8 cellular contexts compared by ENCODE assay signal in genomic region chr1:117607471-117607870, GRCh38. TPM values are rescaled to one million over a fixed set of nuclear protein-coding genes. Genes with fewer than 3 reads are reported as not detected.
DNase-seq lines count a peak whose midpoint lies in the region; ATAC-seq and TF ChIP-seq lines count a peak whose summit lies in the region.

No MANE protein-coding gene starts in this region.

- H3K4me3 ChIP-seq in HEK293 (ENCODE audit: low read depth, low read length) = no peak overlapping the region
- peak overlapping the region in 36 of 59 donors; percentile 56 to 92 (median 81) for H3K4me3 ChIP-seq in dorsolateral prefrontal cortex
- peak overlapping the region in 3 of 4 donors; percentile 60 to 82 (median 75) for H3K4me3 ChIP-seq in sigmoid colon

- H3K4me1 Mint-ChIP-seq in HFFc6 (ENCODE audit: low read depth) = peaks cover 19% of the 10 kb centered on the region

- no peaks in the 10 kb centered on the region for H3K36me3 Mint-ChIP-seq in HFFc6 (ENCODE audit: low read depth)

- in situ Hi-C loops in GM13977 (cut with MboI; ENCODE audit: low pct_unique_long_range_greater_than_20kb, low sequenced_read_pairs, unreplicated experiment) = no loop called here

- CTCF ChIA-PET in HEK293 (lab: Yijun Ruan, JAX) = interaction anchor here (0.7 to 2.1 kb wide), 5 partner anchors 66 to 470 kb away, joined by 3 to 8 read pairs (median 3); no protein-coding TSS in a partner anchor

- intact Hi-C loops in dorsolateral prefrontal cortex (cut with DNase I) (loop anchor here (5.0 to 10.0 kb wide), 3 partner anchors 150 to 243 kb away; partner anchors contain the start of gene MAN1A2 (in 2 of the 2)), sigmoid colon (cut with DNase I) (loop anchor here (2.0 to 10.0 kb wide), 4 partner anchors 73 to 483 kb away; partner anchors contain the start of genes MAN1A2 and TRIM45)

- H3K9me3 ChIP-seq in HEK293 (ENCODE audit: control insufficient read depth, insufficient read depth, low read depth, low read length) = no peaks in the 10 kb centered on the region
- no peaks in the 10 kb centered on the region for H3K9me3 ChIP-seq in sigmoid colon

- H3K4me3 Mint-ChIP-seq in HFFc6 = no peak overlapping the region

- H3K9me3 Mint-ChIP-seq in HFFc6 = no peaks in the 10 kb centered on the region

- H3K36me3 ChIP-seq in HEK293 (ENCODE audit: control insufficient read depth in 2 of 2, insufficient read depth in 1 of 2, low read length in 2 of 2) = no peaks in the 10 kb centered on the region
- no peaks in the 10 kb centered on the region for H3K36me3 ChIP-seq in sigmoid colon

- DNase-seq in UCSD-AML1 (lab: John Stamatoyannopoulos, UW; ENCODE audit: unreplicated experiment) (peak; percentile 43), dorsolateral prefrontal cortex (no peak), sigmoid colon (no peak), ecto neural progenitor cell (ENCODE audit: low spot score) (no peak), HFFc6 (no peak), GM13977 (ENCODE audit: low spot score) (no peak)

- POLR2A ChIA-PET in HEK293 (lab: Yijun Ruan, JAX) = interaction anchor here (1.6 to 1.7 kb wide), 2 partner anchors 21 to 72 kb away, joined by 5 to 7 read pairs; no protein-coding TSS in a partner anchor

- TF ChIP-seq CTCF in HEK293 (tag by site-specific recombination; IDR thresholded peaks at IDR 0.05) = no peak
- TF ChIP-seq CTCF in dorsolateral prefrontal cortex (IDR thresholded peaks at IDR 0.05 in 54 of 56, conservative IDR thresholded peaks at IDR 0.05 in 2 of 56; ENCODE audit: low read depth in 1 of 56, partially characterized antibody in 56 of 56) = no peak
- TF ChIP-seq CTCF in sigmoid colon (IDR thresholded peaks at IDR 0.05) = no peak
- TF ChIP-seq CTCF in HFFc6 (IDR thresholded peaks at IDR 0.05) = no peak
- TF ChIP-seq CTCF in GM13977 (IDR thresholded peaks at IDR 0.05; ENCODE audit: extremely low read depth, insufficient read depth, missing control alignments) = no peak

- no peaks in the 10 kb centered on the region for H3K27me3 ChIP-seq in dorsolateral prefrontal cortex
- H3K27me3 ChIP-seq in sigmoid colon = no peaks in the 10 kb centered on the region

- H3K27ac Mint-ChIP-seq in HFFc6 = no peak overlapping the region

- H3K4me1 ChIP-seq in HEK293 (ENCODE audit: control insufficient read depth, insufficient read depth, low read length) = peaks cover 7% of the 10 kb centered on the region; the same call in 1 of the 2 replicates
- peaks cover 0 to 42% (median 29%) of the 10 kb centered on the region in 4 donors for H3K4me1 ChIP-seq in sigmoid colon

- peaks cover 1% of the 10 kb centered on the region for H3K27me3 Mint-ChIP-seq in HFFc6 (ENCODE audit: insufficient read depth)

- no peak for ATAC-seq in GM21526 (IDR thresholded peaks at IDR 0.05; ENCODE audit: low FRiP score, unreplicated experiment)

- TF ChIP-seq POLR2A in sigmoid colon (IDR thresholded peaks at IDR 0.05) = no peak

- WGBS in sigmoid colon, 2 donors = 6 to 16% methylated on average over 6 of the region's 6 CpGs

- no peak for TF ChIP-seq EP300 in sigmoid colon (IDR thresholded peaks at IDR 0.05)

- no peak overlapping the region for H3K27ac ChIP-seq in HEK293 (ENCODE audit: extremely low read depth, low read depth, low read length)
- no peak overlapping the region for H3K27ac ChIP-seq in dorsolateral prefrontal cortex
- peak overlapping the region; percentile 75 to 89 (median 88) for H3K27ac ChIP-seq in sigmoid colon

TF ChIP-seq in HEK293, 187 proteins besides CTCF, POLR2A, EP300 and RAD21:
- no peak for TF ChIP-seq ZNF112 (tag by site-specific recombination; IDR thresholded peaks at IDR 0.05)
- no peak for TF ChIP-seq ZNF174 (tag by site-specific recombination; IDR thresholded peaks at IDR 0.05)
- TF ChIP-seq MZF1 (tag by site-specific recombination; IDR thresholded peaks at IDR 0.05; ENCODE audit: borderline replicate concordance) = 0 out of 2 replicates have a peak, but pooled peaks have one; percentile 47

RNA-seq across cellular contexts. Expression of gene TENT5C, which starts 1.6 kb away (rescaled TPM):
- total RNA-seq in dorsolateral prefrontal cortex (1 to 10 TPM in 68 of 120 experiments, under 1 TPM in 52; 0.36 to 7.0 (median 1.1) TPM), sigmoid colon (1 to 10 TPM; 2.8 to 7.1 (median 5.1) TPM)
- polyA plus RNA-seq in sigmoid colon = 10 to 100 TPM in 1 of 3 donors, 1 to 10 TPM in 2; 4.2 to 10.3 (median 9.9) TPM
- under 1 TPM; 0.47 to 0.91 (median 0.75) TPM for total RNA-seq in HFFc6 (2021; fragmentation: NEBNext Ultra II Directional; extraction: Animal tissue kit (Norgen Biotek cat#: 25700))

Comparison
In these comparisons a context has a peak if more than half of its experiments do, and no peak if none do; other contexts are left out.
1. H3K27ac ChIP-seq: peak in sigmoid colon (4 of 4); none in HEK293 (single experiment) and dorsolateral prefrontal cortex (0 of 59).